In genomic region chr20:50745634-50746137, GRCh38 we compare ENCODE assay signal across 14 cellular contexts. TPM values are rescaled to one million over a fixed set of nuclear protein-coding genes. Genes with fewer than 3 reads are reported as not detected.
DNase-seq lines count a peak whose midpoint lies in the region; ATAC-seq and TF ChIP-seq lines count a peak whose summit lies in the region.
"Had no signal": no experiment of that assay in that cellular context is flagged by ENCODE, and none has a peak within 500 bp of the region (broad histone marks: within the 10 kb centered on the region; RNA-seq: fewer than 3 reads in every experiment).

No MANE protein-coding gene starts in this region.

- peak overlapping the region; percentile 63 for H3K4me3 Mint-ChIP-seq in Calu3 (ENCODE audit: low read depth, unreplicated experiment)
- H3K4me3 Mint-ChIP-seq in nephron progenitor cell: no peak overlapping the region
- H3K4me3 Mint-ChIP-seq: CD8-positive, alpha-beta memory T cell had no signal

- CTCF ChIA-PET in Calu3 (lab: Charles Lee): interaction anchor here (0.6 to 8.0 kb wide), 10 partner anchors 12 to 125 kb away, joined by 3 to 67 read pairs (median 6); no protein-coding TSS in a partner anchor

- H3K9me3 ChIP-seq in breast epithelium: no peaks in the 10 kb centered on the region
- H3K9me3 ChIP-seq: suprapubic skin had no signal

- TF ChIP-seq POLR2A in breast epithelium (IDR thresholded peaks at IDR 0.05): no peak

- H3K27ac Mint-ChIP-seq in Calu3 (ENCODE audit: unreplicated experiment): peak overlapping the region; percentile 86
- peak overlapping the region; percentile 12 for H3K27ac Mint-ChIP-seq in nephron progenitor cell

- H3K4me1 Mint-ChIP-seq in Calu3 (ENCODE audit: low read depth, unreplicated experiment) (peaks cover 88% of the 10 kb centered on the region), nephron progenitor cell (peaks cover 58% of the 10 kb centered on the region)

- peak overlapping the region; percentile 86 to 90 for H3K27ac ChIP-seq in breast epithelium
- H3K27ac ChIP-seq: suprapubic skin had no signal

- no peaks in the 10 kb centered on the region for H3K36me3 ChIP-seq in breast epithelium
- H3K36me3 ChIP-seq: suprapubic skin had no signal

- H3K36me3 Mint-ChIP-seq in Calu3 (ENCODE audit: insufficient read depth, unreplicated experiment) (peaks cover 97% of the 10 kb centered on the region), nephron progenitor cell (ENCODE audit: low read depth) (peaks cover 27% of the 10 kb centered on the region)

- BruUV-seq in Calu3 (replicated peaks; lab: Mats Ljungman, UMichigan): no TSS peak

- H3K27me3 Mint-ChIP-seq in Calu3 (ENCODE audit: unreplicated experiment): no peaks in the 10 kb centered on the region
- H3K27me3 Mint-ChIP-seq in nephron progenitor cell (ENCODE audit: low read depth, poor library complexity): no peaks in the 10 kb centered on the region
- H3K27me3 Mint-ChIP-seq: CD8-positive, alpha-beta memory T cell had no signal

- no peaks in the 10 kb centered on the region for H3K27me3 ChIP-seq in breast epithelium
- H3K27me3 ChIP-seq: suprapubic skin had no signal

- no peak for ATAC-seq in GM19023 (IDR thresholded peaks at IDR 0.05; ENCODE audit: unreplicated experiment)

- intact Hi-C loops in Calu3 (cut with micrococcal nuclease; ENCODE audit: unreplicated experiment) (loop anchor here (1.0 to 5.0 kb wide), 4 partner anchors 16 to 118 kb away; no protein-coding TSS in a partner anchor), breast epithelium (cut with DNase I; ENCODE audit: low total_unique reads) (no loop called here)

- H3K9me3 Mint-ChIP-seq in Calu3 (ENCODE audit: low read depth, unreplicated experiment) (no peaks in the 10 kb centered on the region), nephron progenitor cell (no peaks in the 10 kb centered on the region)
- H3K9me3 Mint-ChIP-seq: CD8-positive, alpha-beta memory T cell had no signal

- peaks cover 0 to 11% of the 10 kb centered on the region in 2 donors for H3K4me1 ChIP-seq in breast epithelium

- no peak overlapping the region for H3K4me3 ChIP-seq in breast epithelium
- H3K4me3 ChIP-seq: suprapubic skin had no signal

- DNase-seq in Calu3: no peak
- peak; percentile 57 for DNase-seq in M059J (ENCODE audit: low read depth)
- DNase-seq in breast epithelium (ENCODE audit: low spot score in 2 of 2): no peak
- no peak for DNase-seq in nephron progenitor cell
- DNase-seq in HT-29 (ENCODE audit: low spot score): no peak
- DNase-seq in NCI-H446 (lab: John Stamatoyannopoulos, UW): no peak
- DNase-seq in hypothalamus (lab: John Stamatoyannopoulos, UW): no peak
- DNase-seq: CD8-positive, alpha-beta memory T cell; cerebellar nuclear complex; erythroblast; NCI-H524 treated with DMSO at 0.1 percent for 48 hours; SHP77 treated with DMSO at 0.1 percent for 48 hours had no signal

- no peak for TF ChIP-seq CTCF in Calu3 (IDR thresholded peaks at IDR 0.05; ENCODE audit: unreplicated experiment)
- TF ChIP-seq CTCF in breast epithelium (IDR thresholded peaks at IDR 0.05): no peak
- no peak for TF ChIP-seq CTCF in nephron progenitor cell (IDR thresholded peaks at IDR 0.05)

RNA-seq across cellular contexts. Expression of gene PARD6B, which starts 14.3 kb away (rescaled TPM):
- total RNA-seq in Calu3 (2022): 114 and 127 TPM in 2 replicates
- total RNA-seq in M059J (2014; rRNA removed; shearing (Covaris generic)): 9.4 and 16.6 TPM in 2 replicates
- total RNA-seq in breast epithelium: 10 to 100 TPM in 2 of 3 donors, 1 to 10 TPM in 1; 1.4 to 30.6 (median 13.4) TPM
- 23.7 and 29.9 TPM in 2 replicates for total RNA-seq in HT-29 (2014; rRNA removed; shearing (Covaris generic))

RNA-seq across cellular contexts. Expression of gene BCAS4, which starts 49.2 kb away (rescaled TPM):
- total RNA-seq in Calu3 (2022) (11.3 and 13.5 TPM in 2 replicates), breast epithelium (10 to 100 TPM in 2 of 3 donors, 1 to 10 TPM in 1; 6.6 to 22.2 (median 10.5) TPM)
- total RNA-seq in M059J (2014; rRNA removed; shearing (Covaris generic)): 15.4 and 16.2 TPM in 2 replicates
- 4.4 and 14.8 TPM in 2 replicates for total RNA-seq in HT-29 (2014; rRNA removed; shearing (Covaris generic))

RNA-seq across cellular contexts. Expression of gene RIPOR3, which starts 54.3 kb away (rescaled TPM):
- 2.8 and 4.0 TPM in 2 replicates for total RNA-seq in Calu3 (2022)
- 1.5 and 1.9 TPM in 2 replicates for total RNA-seq in M059J (2014; rRNA removed; shearing (Covaris generic))
- 10 to 100 TPM in 2 of 3 donors, 1 to 10 TPM in 1; 4.5 to 35.5 (median 26.9) TPM for total RNA-seq in breast epithelium
- total RNA-seq in HT-29 (2014; rRNA removed; shearing (Covaris generic)): 0.31 and 0.39 TPM in 2 replicates
- total RNA-seq: CD8-positive, alpha-beta memory T cell had no signal
